9 cellular contexts compared by ENCODE assay signal in genomic region chr12:91180577-91180976, GRCh38. TPM values are rescaled to one million over a fixed set of nuclear protein-coding genes. Genes with fewer than 3 reads are reported as not detected.
DNase-seq lines count a peak whose midpoint lies in the region; ATAC-seq, FAIRE-seq and TF ChIP-seq lines count a peak whose summit lies in the region.
"Had no signal": no experiment of that assay in that cellular context is flagged by ENCODE, and none has a peak within 500 bp of the region (broad histone marks: within the 10 kb centered on the region; RNA-seq: fewer than 3 reads in every experiment).

No MANE protein-coding gene starts in this region.

- TF ChIP-seq EP300 in upper lobe of left lung (IDR thresholded peaks at IDR 0.05): no peak

- ATAC-seq in upper lobe of left lung (ENCODE audit: low FRiP score in 2 of 2): peak in 1 of 2 donors; percentile 71
- ATAC-seq in HG02759 (IDR thresholded peaks at IDR 0.05; ENCODE audit: unreplicated experiment): no peak

- no peaks in the 10 kb centered on the region for H3K27me3 ChIP-seq in upper lobe of left lung
- peaks cover 6% of the 10 kb centered on the region for H3K27me3 ChIP-seq in HAP-1 (ENCODE audit: low read depth)

- no peaks in the 10 kb centered on the region for H3K36me3 ChIP-seq in upper lobe of left lung
- no peaks in the 10 kb centered on the region for H3K36me3 ChIP-seq in HAP-1 (replicated peaks)

- H3K4me1 ChIP-seq in upper lobe of left lung (no peaks in the 10 kb centered on the region), HAP-1 (no peaks in the 10 kb centered on the region)

- TF ChIP-seq CTCF in coronary artery (IDR thresholded peaks at IDR 0.05) (no peak), upper lobe of left lung (IDR thresholded peaks at IDR 0.05) (no peak)

- H3K9me3 ChIP-seq in upper lobe of left lung (no peaks in the 10 kb centered on the region), HAP-1 (no peaks in the 10 kb centered on the region)

- 14 to 23% methylated on average over 1 of the region's 1 CpG for WGBS in upper lobe of left lung, 2 donors

- TF ChIP-seq POLR2A in upper lobe of left lung (IDR thresholded peaks at IDR 0.05): no peak
- TF ChIP-seq POLR2A in GM12891 (IDR thresholded peaks at IDR 0.05; ENCODE audit: low read depth, low read length): no peak

- peak; percentile 89 for DNase-seq in LHCN-M2 (ENCODE audit: low read depth)
- no peak for DNase-seq in coronary artery (ENCODE audit: low spot score)
- peak; percentile 25 for DNase-seq in medulla oblongata (ENCODE audit: extremely low spot score)
- no peak for DNase-seq in upper lobe of left lung
- DNase-seq in HAP-1 (ENCODE audit: low spot score in 2 of 2): no peak
- no peak for DNase-seq in GM12891 (ENCODE audit: insufficient read length, low spot score)
- DNase-seq: NCI-H748 treated with DMSO at 0.1 percent for 48 hours had no signal

- in situ Hi-C loops in HAP-1 (cut with MboI; ENCODE audit: low sequenced_read_pairs): no loop called here

- FAIRE-seq in GM12891 (lab: Jason Lieb, UNC): no peak

- peak overlapping the region; percentile 61 for H3K4me3 ChIP-seq in coronary artery
- H3K4me3 ChIP-seq in upper lobe of left lung: peak overlapping the region in 3 of 4 donors; percentile 3 to 40 (median 32)
- no peak overlapping the region for H3K4me3 ChIP-seq in HAP-1

- H3K27ac ChIP-seq in coronary artery: peak overlapping the region; percentile 53 to 73
- H3K27ac ChIP-seq in upper lobe of left lung: peak overlapping the region; percentile 31 to 76 (median 51)
- H3K27ac ChIP-seq: VCaP had no signal

TF ChIP-seq in GM12891, 5 proteins besides CTCF, POLR2A, EP300 and RAD21:
- TF ChIP-seq PAX5 (IDR thresholded peaks at IDR 0.05; ENCODE audit: insufficient read depth, low read length, severe bottlenecking) (no peak), SPI1 (IDR thresholded peaks at IDR 0.05; ENCODE audit: low read depth, low read length) (no peak), POLR2AphosphoS5 (IDR thresholded peaks at IDR 0.05; ENCODE audit: low read depth, low read length) (no peak), POU2F2 (IDR thresholded peaks at IDR 0.05; ENCODE audit: low read depth, low read length) (no peak), TAF1 (IDR thresholded peaks at IDR 0.05; ENCODE audit: low read depth, low read length) (no peak)

RNA-seq across cellular contexts. Expression of gene DCN, which starts 2.0 kb away (rescaled TPM):
- total RNA-seq in LHCN-M2 (2014; rRNA removed) (447 and 478 TPM in 2 replicates), upper lobe of left lung (1,000 to 10,000 TPM in 1 of 6 donors, 100 to 1,000 TPM in 5; 163 to 1,140 (median 478) TPM)
- 45.9 TPM for polyA plus RNA-seq in LHCN-M2 (2012)
- polyA plus RNA-seq in GM12891 (2012; ENCODE audit: low read depth, missing spikeins): not detected

Comparison
In these comparisons a context has a peak if more than half of its experiments do, and no peak if none do; other contexts are left out.
1. DNase-seq: peak in LHCN-M2 (single experiment) and medulla oblongata (single experiment); none in coronary artery (single experiment), upper lobe of left lung (0 of 2), HAP-1 (0 of 2) and GM12891 (single experiment).